9 cellular contexts compared by ENCODE assay signal in the genomic region with DNA sequence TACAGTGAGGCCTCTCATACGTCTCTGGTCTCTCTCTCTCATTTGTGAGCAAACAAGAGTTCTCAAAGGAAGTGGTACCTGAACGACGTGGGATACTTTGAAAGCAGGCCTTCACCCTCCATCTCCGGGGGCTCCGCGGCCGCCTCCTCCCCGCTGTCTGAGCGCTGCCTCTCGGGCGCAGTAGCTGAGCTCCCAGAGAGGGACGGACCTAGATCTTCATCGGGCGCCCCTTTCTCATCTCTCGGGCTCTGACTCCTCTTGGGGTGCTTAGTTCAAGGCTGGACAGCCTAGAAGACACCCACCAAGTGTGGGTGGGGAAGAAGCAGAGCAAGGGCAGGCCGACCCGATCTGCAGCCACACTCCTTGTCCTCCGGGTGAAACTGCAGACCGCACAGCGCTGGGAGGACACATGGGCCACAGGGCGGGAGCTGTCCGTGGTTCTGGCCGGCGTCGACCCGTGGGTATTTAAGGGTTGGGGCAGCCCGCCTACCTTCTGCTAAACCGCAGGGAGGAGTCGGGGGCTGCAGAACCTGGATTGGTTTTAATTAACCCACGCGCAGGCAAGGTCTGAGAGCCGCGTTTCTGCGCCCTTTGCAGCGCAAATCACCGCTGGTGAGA.
A peak's percentile ranks its signal among the peaks of the same experiment; 100 is the strongest.
DNase-seq lines count a peak whose midpoint lies in the region; TF ChIP-seq lines count a peak whose summit lies in the region.
"Had no signal": no experiment of that assay in that cellular context is flagged by ENCODE, and none has a peak within 500 bp of the region (broad histone marks: within the 10 kb centered on the region; RNA-seq: fewer than 3 reads in every experiment).

No MANE protein-coding gene starts in this region.

- no peaks in the 10 kb centered on the region for H3K9me3 ChIP-seq in adrenal gland (replicated peaks in 1 of 3)
- no peaks in the 10 kb centered on the region for H3K9me3 ChIP-seq in iPS-15b (ENCODE audit: control insufficient read depth, insufficient read depth, low read length)
- H3K9me3 ChIP-seq in spleen: peaks cover 0 to 6% (median 0%) of the 10 kb centered on the region in 8 donors

- in situ Hi-C loops in G401 (cut with HindIII; ENCODE audit: low sequenced_read_pairs): no loop called here

- peak; percentile 37 for DNase-seq in DMS53 (lab: John Stamatoyannopoulos, UW)
- DNase-seq in DMS53 treated with DMSO at 0.1 percent for 48 hours (lab: John Stamatoyannopoulos, UW; ENCODE audit: unreplicated experiment): no peak
- DNase-seq in adrenal gland: peak in 6 of 7 donors; percentile 31 to 58 (median 46)
- DNase-seq in spleen: peak; percentile 73
- no peak for DNase-seq in Kasumi-1 (lab: John Stamatoyannopoulos, UW)
- DNase-seq in G401 (ENCODE audit: low spot score): no peak
- DNase-seq in stimulated activated naive CD4-positive, alpha-beta T cell treated with Interleukin-2 at 50 U/mL for 16 hours (lab: John Stamatoyannopoulos, UW): no peak

- H3K4me1 ChIP-seq in adrenal gland (replicated peaks in 1 of 2) (no peaks in the 10 kb centered on the region), iPS-15b (ENCODE audit: control insufficient read depth, insufficient read depth, low read length) (no peaks in the 10 kb centered on the region), spleen (no peaks in the 10 kb centered on the region)

- H3K9ac ChIP-seq in iPS-15b (ENCODE audit: low read depth, low read length): no peak overlapping the region

- intact Hi-C loops in adrenal gland (cut with DNase I) (no loop called here), spleen (cut with DNase I; ENCODE audit: low total_unique reads) (no loop called here)

- TF ChIP-seq POLR2A in adrenal gland (IDR thresholded peaks at IDR 0.05) (no peak), spleen (IDR thresholded peaks at IDR 0.05) (no peak)

- H3K36me3 ChIP-seq in adrenal gland (replicated peaks in 1 of 2) (no peaks in the 10 kb centered on the region), iPS-15b (ENCODE audit: control insufficient read depth, insufficient read depth, low read length) (no peaks in the 10 kb centered on the region), spleen (no peaks in the 10 kb centered on the region)

- H3K4me3 ChIP-seq in adrenal gland (no peak overlapping the region), iPS-15b (ENCODE audit: low read depth, low read length) (peak overlapping the region; percentile 59), spleen (no peak overlapping the region)

- 4 to 8% (median 6%) methylated on average over 17 to 36 of the region's 36 CpGs for WGBS in adrenal gland, 4 donors
- 7 to 11% (median 9%) methylated on average over 33 to 36 of the region's 36 CpGs for WGBS in spleen, 5 donors

- TF ChIP-seq CTCF in adrenal gland (IDR thresholded peaks at IDR 0.05) (no peak), spleen (IDR thresholded peaks at IDR 0.05 in 8 of 11, conservative IDR thresholded peaks at IDR 0.05 in 3 of 11) (no peak)

- H3K27ac ChIP-seq in adrenal gland (no peak overlapping the region), spleen (no peak overlapping the region)
- H3K27ac ChIP-seq: 22Rv1 had no signal

- H3K27me3 ChIP-seq in adrenal gland (no peaks in the 10 kb centered on the region), iPS-15b (ENCODE audit: control insufficient read depth, insufficient read depth, low read length) (peaks cover 52% of the 10 kb centered on the region), spleen (replicated peaks in 1 of 7) (peaks cover 0 to 46% (median 9%) of the 10 kb centered on the region in 7 donors)

Comparison
In these comparisons a context has a peak if more than half of its experiments do, and no peak if none do; other contexts are left out.
1. DNase-seq: peak in DMS53 (single experiment), adrenal gland (6 of 7) and spleen (single experiment); none in DMS53 treated with DMSO at 0.1 percent for 48 hours (single experiment), Kasumi-1 (0 of 2), G401 (single experiment) and stimulated activated naive CD4-positive, alpha-beta T cell treated with Interleukin-2 at 50 U/mL for 16 hours (single experiment).